In genomic region chr14:91872011-91872476, GRCh38 we compare ENCODE assay signal across 8 cellular contexts. TPM values are rescaled to one million over a fixed set of nuclear protein-coding genes. Genes with fewer than 3 reads are reported as not detected.
DNase-seq lines count a peak whose midpoint lies in the region; ATAC-seq and TF ChIP-seq lines count a peak whose summit lies in the region.

No MANE protein-coding gene starts in this region.

- H3K27me3 ChIP-seq in heart right ventricle (peaks cover 0 to 9% (median 0%) of the 10 kb centered on the region in 7 donors), tibial nerve (no peaks in the 10 kb centered on the region), BE2C (peaks cover 15% of the 10 kb centered on the region)

- peak in 1 of 2 donors; percentile 5 for TF ChIP-seq EP300 in tibial nerve (IDR thresholded peaks at IDR 0.05)

- ATAC-seq in GM19025 (IDR thresholded peaks at IDR 0.05; ENCODE audit: low read depth, unreplicated experiment), result peak; percentile 56
- ATAC-seq in HG03066 (IDR thresholded peaks at IDR 0.05; ENCODE audit: low read depth, unreplicated experiment), result peak; percentile 54
- ATAC-seq in heart right ventricle, result peak in 6 of 8 donors; percentile 3 to 51 (median 19)

- H3K27ac ChIP-seq in heart right ventricle (peak overlapping the region in 6 of 10 donors; percentile 23 to 85 (median 59)), tibial nerve (peak overlapping the region in 3 of 4 donors; percentile 43 to 74 (median 68))

- no peak for TF ChIP-seq POLR2A in tibial nerve (IDR thresholded peaks at IDR 0.05)

- H3K4me3 ChIP-seq in heart right ventricle, result peak overlapping the region in 1 of 10 donors; percentile 25
- no peak overlapping the region for H3K4me3 ChIP-seq in tibial nerve
- H3K4me3 ChIP-seq in BE2C (ENCODE audit: low read depth, low read length), result no peak overlapping the region

- 54 to 55% methylated on average over 3 of the region's 3 CpGs for WGBS in heart right ventricle, 2 donors
- 58 to 81% methylated on average over 3 of the region's 3 CpGs for WGBS in tibial nerve, 2 donors

- DNase-seq in activated CD4-positive, alpha-beta T cell treated with anti-CD3 and anti-CD28 coated beads for 4 hours, result peak; percentile 58 to 63
- DNase-seq in heart right ventricle, result no peak
- DNase-seq in tibial nerve (ENCODE audit: low spot score in 2 of 2), result peak in 1 of 2 donors; percentile 37
- DNase-seq in dedifferentiated amniotic fluid mesenchymal stem cell (ENCODE audit: extremely low spot score), result no peak
- DNase-seq in BE2C, result no peak
- no peak for DNase-seq in NCI-H2227 (lab: John Stamatoyannopoulos, UW; ENCODE audit: unreplicated experiment)

- H3K4me1 ChIP-seq in heart right ventricle (peaks cover 0 to 43% (median 15%) of the 10 kb centered on the region in 9 donors), tibial nerve (peaks cover 0 to 28% (median 12%) of the 10 kb centered on the region in 4 donors), BE2C (no peaks in the 10 kb centered on the region)

- peaks cover 0 to 56% (median 0%) of the 10 kb centered on the region in 9 donors for H3K36me3 ChIP-seq in heart right ventricle
- peaks cover 0 to 83% (median 0%) of the 10 kb centered on the region in 3 donors for H3K36me3 ChIP-seq in tibial nerve
- no peaks in the 10 kb centered on the region for H3K36me3 ChIP-seq in BE2C

- H3K9me3 ChIP-seq in heart right ventricle, result peaks cover 0 to 16% (median 0%) of the 10 kb centered on the region in 11 donors
- peaks cover 0 to 14% (median 0%) of the 10 kb centered on the region in 4 donors for H3K9me3 ChIP-seq in tibial nerve
- no peaks in the 10 kb centered on the region for H3K9me3 ChIP-seq in BE2C

- TF ChIP-seq CTCF in heart right ventricle (IDR thresholded peaks at IDR 0.05) (no peak), tibial nerve (IDR thresholded peaks at IDR 0.05) (no peak), BE2C (IDR thresholded peaks at IDR 0.05; ENCODE audit: low read depth, low read length) (no peak)

- intact Hi-C loops in heart right ventricle (cut with DNase I), result no loop called here

RNA-seq across cellular contexts. Expression of gene TC2N, which starts 4.7 kb away (rescaled TPM):
- total RNA-seq in heart right ventricle (10 to 100 TPM in 1 of 10 donors, 1 to 10 TPM in 9; 1.8 to 12.4 (median 3.8) TPM), tibial nerve (10 to 100 TPM; 23.4 to 35.2 (median 25.7) TPM)
- polyA plus RNA-seq in heart right ventricle, result 1 to 10 TPM; 1.8 to 5.0 TPM
- not detected for polyA plus RNA-seq in BE2C (2012; ENCODE audit: insufficient read depth, insufficient read length, low read depth)

Comparison
In these comparisons a context has a peak if more than half of its experiments do, and no peak if none do; other contexts are left out.
1. DNase-seq: peak in activated CD4-positive, alpha-beta T cell treated with anti-CD3 and anti-CD28 coated beads for 4 hours (2 of 2); none in heart right ventricle (0 of 2), dedifferentiated amniotic fluid mesenchymal stem cell (single experiment), BE2C (single experiment) and NCI-H2227 (single experiment).
2. Peak in every context shown above with its lines, with median percentiles within 50 percentile points of each other: ATAC-seq.